1 cellular context compared by ENCODE assay signal in genomic region chr2:64478502-64479230, GRCh38.
TF ChIP-seq lines count a peak whose summit lies in the region.

No MANE protein-coding gene starts in this region.

TF ChIP-seq in HCT116, 20 proteins besides CTCF, POLR2A, EP300 and RAD21:
- TF ChIP-seq ATF3 (IDR thresholded peaks at IDR 0.05) (no peak), YY1 (IDR thresholded peaks at IDR 0.05; ENCODE audit: extremely low read depth, insufficient replicate concordance, low read depth, low read length) (no peak), JUND (IDR thresholded peaks at IDR 0.05) (no peak), FOSL1 (IDR thresholded peaks at IDR 0.05; ENCODE audit: low read depth) (no peak), EZH2 (IDR thresholded peaks at IDR 0.05) (no peak)
